1 cellular context compared by ENCODE assay signal in genomic region chr7:129370812-129371211, GRCh38.
TF ChIP-seq lines count a peak whose summit lies in the region.

No MANE protein-coding gene starts in this region.

TF ChIP-seq in K562, 482 proteins besides CTCF, POLR2A, EP300 and RAD21 (continued from another document):
- TF ChIP-seq, protein P1, sequence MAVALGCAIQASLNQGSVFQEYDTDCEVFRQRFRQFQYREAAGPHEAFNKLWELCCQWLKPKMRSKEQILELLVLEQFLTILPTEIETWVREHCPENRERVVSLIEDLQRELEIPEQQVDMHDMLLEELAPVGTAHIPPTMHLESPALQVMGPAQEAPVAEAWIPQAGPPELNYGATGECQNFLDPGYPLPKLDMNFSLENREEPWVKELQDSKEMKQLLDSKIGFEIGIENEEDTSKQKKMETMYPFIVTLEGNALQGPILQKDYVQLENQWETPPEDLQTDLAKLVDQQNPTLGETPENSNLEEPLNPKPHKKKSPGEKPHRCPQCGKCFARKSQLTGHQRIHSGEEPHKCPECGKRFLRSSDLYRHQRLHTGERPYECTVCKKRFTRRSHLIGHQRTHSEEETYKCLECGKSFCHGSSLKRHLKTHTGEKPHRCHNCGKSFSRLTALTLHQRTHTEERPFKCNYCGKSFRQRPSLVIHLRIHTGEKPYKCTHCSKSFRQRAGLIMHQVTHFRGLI (CRISPR knock-in tag; IDR thresholded peaks at IDR 0.05): no peak
- TF ChIP-seq ZNF197 (CRISPR knock-in tag; IDR thresholded peaks at IDR 0.05; ENCODE audit: low read depth): no peak
- no peak for TF ChIP-seq HDAC6 (IDR thresholded peaks at IDR 0.05; ENCODE audit: low read depth, low read length)
- no peak for TF ChIP-seq MAFK (IDR thresholded peaks at IDR 0.05; ENCODE audit: low read length)
- no peak for TF ChIP-seq FIP1L1 (IDR thresholded peaks at IDR 0.05; ENCODE audit: low read depth, low read length, poor library complexity, severe bottlenecking)
- TF ChIP-seq ZNF253 (CRISPR knock-in tag; conservative IDR thresholded peaks at IDR 0.05): no peak
- no peak for TF ChIP-seq MAX (CRISPR knock-in tag; IDR thresholded peaks at IDR 0.05)
- TF ChIP-seq ZNF384 (IDR thresholded peaks at IDR 0.05; ENCODE audit: low read depth, low read length): 0 out of 2 replicates have a peak, but pooled peaks have one; percentile 13
